Comparison of ENCODE assay signal across 1 cellular context in genomic region chr10:68492118-68492517, GRCh38.
A peak's percentile ranks its signal among the peaks of the same experiment; 100 is the strongest.
TF ChIP-seq lines count a peak whose summit lies in the region.

No MANE protein-coding gene starts in this region.

TF ChIP-seq in HepG2, 621 proteins besides CTCF, POLR2A, EP300 and RAD21:
- TF ChIP-seq, protein P1, sequence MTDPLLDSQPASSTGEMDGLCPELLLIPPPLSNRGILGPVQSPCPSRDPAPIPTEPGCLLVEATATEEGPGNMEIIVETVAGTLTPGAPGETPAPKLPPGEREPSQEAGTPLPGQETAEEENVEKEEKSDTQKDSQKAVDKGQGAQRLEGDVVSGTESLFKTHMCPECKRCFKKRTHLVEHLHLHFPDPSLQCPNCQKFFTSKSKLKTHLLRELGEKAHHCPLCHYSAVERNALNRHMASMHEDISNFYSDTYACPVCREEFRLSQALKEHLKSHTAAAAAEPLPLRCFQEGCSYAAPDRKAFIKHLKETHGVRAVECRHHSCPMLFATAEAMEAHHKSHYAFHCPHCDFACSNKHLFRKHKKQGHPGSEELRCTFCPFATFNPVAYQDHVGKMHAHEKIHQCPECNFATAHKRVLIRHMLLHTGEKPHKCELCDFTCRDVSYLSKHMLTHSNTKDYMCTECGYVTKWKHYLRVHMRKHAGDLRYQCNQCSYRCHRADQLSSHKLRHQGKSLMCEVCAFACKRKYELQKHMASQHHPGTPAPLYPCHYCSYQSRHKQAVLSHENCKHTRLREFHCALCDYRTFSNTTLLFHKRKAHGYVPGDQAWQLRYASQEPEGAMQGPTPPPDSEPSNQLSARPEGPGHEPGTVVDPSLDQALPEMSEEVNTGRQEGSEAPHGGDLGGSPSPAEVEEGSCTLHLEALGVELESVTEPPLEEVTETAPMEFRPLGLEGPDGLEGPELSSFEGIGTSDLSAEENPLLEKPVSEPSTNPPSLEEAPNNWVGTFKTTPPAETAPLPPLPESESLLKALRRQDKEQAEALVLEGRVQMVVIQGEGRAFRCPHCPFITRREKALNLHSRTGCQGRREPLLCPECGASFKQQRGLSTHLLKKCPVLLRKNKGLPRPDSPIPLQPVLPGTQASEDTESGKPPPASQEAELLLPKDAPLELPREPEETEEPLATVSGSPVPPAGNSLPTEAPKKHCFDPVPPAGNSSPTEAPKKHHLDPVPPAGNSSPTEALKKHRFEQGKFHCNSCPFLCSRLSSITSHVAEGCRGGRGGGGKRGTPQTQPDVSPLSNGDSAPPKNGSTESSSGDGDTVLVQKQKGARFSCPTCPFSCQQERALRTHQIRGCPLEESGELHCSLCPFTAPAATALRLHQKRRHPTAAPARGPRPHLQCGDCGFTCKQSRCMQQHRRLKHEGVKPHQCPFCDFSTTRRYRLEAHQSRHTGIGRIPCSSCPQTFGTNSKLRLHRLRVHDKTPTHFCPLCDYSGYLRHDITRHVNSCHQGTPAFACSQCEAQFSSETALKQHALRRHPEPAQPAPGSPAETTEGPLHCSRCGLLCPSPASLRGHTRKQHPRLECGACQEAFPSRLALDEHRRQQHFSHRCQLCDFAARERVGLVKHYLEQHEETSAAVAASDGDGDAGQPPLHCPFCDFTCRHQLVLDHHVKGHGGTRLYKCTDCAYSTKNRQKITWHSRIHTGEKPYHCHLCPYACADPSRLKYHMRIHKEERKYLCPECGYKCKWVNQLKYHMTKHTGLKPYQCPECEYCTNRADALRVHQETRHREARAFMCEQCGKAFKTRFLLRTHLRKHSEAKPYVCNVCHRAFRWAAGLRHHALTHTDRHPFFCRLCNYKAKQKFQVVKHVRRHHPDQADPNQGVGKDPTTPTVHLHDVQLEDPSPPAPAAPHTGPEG (CRISPR knock-in tag; IDR thresholded peaks at IDR 0.05): no peak
- TF ChIP-seq CEBPB (IDR thresholded peaks at IDR 0.05; ENCODE audit: borderline replicate concordance, low read depth, low read length): 0 out of 2 replicates have a peak, but pooled peaks have one; percentile 21
